In the genomic region with DNA sequence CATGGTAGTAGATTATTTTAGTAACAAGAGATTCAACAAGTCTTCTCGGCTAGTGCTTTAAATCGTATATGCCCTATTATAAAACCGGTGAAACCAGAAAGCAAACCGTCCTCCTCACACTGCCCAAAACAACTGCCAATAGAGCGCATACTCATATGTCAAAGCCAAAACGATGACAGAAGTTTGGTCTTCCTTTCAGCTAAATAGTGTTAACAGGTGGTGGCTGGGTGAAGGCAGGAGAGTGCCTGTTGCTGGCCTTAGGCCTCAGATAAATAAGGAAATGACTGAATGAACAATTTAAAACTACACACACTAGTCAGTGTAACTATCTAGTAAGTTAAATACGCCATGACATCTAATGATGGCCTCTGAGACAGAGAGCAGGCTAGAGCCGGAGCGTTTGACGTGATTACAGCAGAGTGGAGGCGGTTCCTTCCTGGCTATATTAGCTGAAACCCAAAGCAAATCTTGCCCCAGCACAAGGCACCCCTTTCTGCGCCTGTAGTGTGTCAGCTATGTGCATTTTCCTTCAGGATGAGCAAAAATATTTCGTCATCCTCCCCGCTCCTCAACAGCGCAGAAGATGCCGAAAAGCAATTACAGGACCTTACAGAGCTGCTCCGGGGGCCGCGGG, we compare ENCODE assay signal across 9 cellular contexts. TPM values are rescaled to one million over a fixed set of nuclear protein-coding genes. Genes with fewer than 3 reads are reported as not detected.
A peak's percentile ranks its signal among the peaks of the same experiment; 100 is the strongest.
DNase-seq lines count a peak whose midpoint lies in the region; ATAC-seq, FAIRE-seq and TF ChIP-seq lines count a peak whose summit lies in the region.
"Had no signal": no experiment of that assay in that cellular context is flagged by ENCODE, and none has a peak within 500 bp of the region (broad histone marks: within the 10 kb centered on the region; RNA-seq: fewer than 3 reads in every experiment).

No MANE protein-coding gene starts in this region.

- no peaks in the 10 kb centered on the region for H3K36me3 ChIP-seq in adipocyte (ENCODE audit: control insufficient read depth, insufficient read depth, low read length, severe bottlenecking)
- H3K36me3 ChIP-seq in HepG2 (replicated peaks in 1 of 2; ENCODE audit: control insufficient read depth in 1 of 2, insufficient read depth in 2 of 2, low read length in 2 of 2) = no peaks in the 10 kb centered on the region
- no peaks in the 10 kb centered on the region for H3K36me3 ChIP-seq in thoracic aorta

- H3K9me3 ChIP-seq in adipocyte (ENCODE audit: control insufficient read depth, low read length) (peaks cover 25% of the 10 kb centered on the region), HepG2 (ENCODE audit: low read length) (peaks cover 21% of the 10 kb centered on the region), thoracic aorta (peaks cover 7% of the 10 kb centered on the region)

- 62% methylated on average over 17 of the region's 19 CpGs for WGBS in HepG2 (ENCODE audit: low lambda C conversion rate)

- CTCF ChIA-PET in HepG2 (lab: Yijun Ruan, JAX; ENCODE audit: low intra/inter-chr PET ratio, low total read pairs) = no interaction called here

- H3K4me1 Mint-ChIP-seq in natural killer cell treated with Interleukin-12 subunit alpha and Interleukin-12 subunit beta and Interleukin-15 and Interleukin-18, amount 100 ng/mL, for 72 hours (ENCODE audit: low read depth in 2 of 2) = no peaks in the 10 kb centered on the region

- H4K20me1 ChIP-seq in HepG2 (ENCODE audit: insufficient read depth, low read length) = no peaks in the 10 kb centered on the region

- no peak for TF ChIP-seq RAD21 in HepG2 (CRISPR knock-in tag; IDR thresholded peaks at IDR 0.05)

- H3K9me3 Mint-ChIP-seq in natural killer cell treated with Interleukin-12 subunit alpha and Interleukin-12 subunit beta and Interleukin-15 and Interleukin-18, amount 100 ng/mL, for 72 hours = peaks cover 4% of the 10 kb centered on the region

- no peak for TF ChIP-seq EP300 in HepG2 (IDR thresholded peaks at IDR 0.05; ENCODE audit: low read depth in 2 of 2, low read length in 2 of 2)
- no peak for TF ChIP-seq EP300 in HepG2 (CRISPR knock-in tag; IDR thresholded peaks at IDR 0.05; ENCODE audit: borderline replicate concordance)

- no TSS peak for BruUV-seq in HepG2 (replicated peaks; lab: Mats Ljungman, UMichigan)

- ATAC-seq in HepG2 (no peak), thoracic aorta (ENCODE audit: insufficient number of reproducible peaks, low FRiP score, low read depth) (no peak), HG03442 (IDR thresholded peaks at IDR 0.05; ENCODE audit: unreplicated experiment) (no peak), GM19324 (IDR thresholded peaks at IDR 0.05; ENCODE audit: low FRiP score, unreplicated experiment) (no peak)
- no peak for ATAC-seq in natural killer cell treated with Interleukin-12 subunit alpha and Interleukin-12 subunit beta and Interleukin-15 and Interleukin-18, amount 100 ng/mL, for 72 hours
- ATAC-seq: HCT116 had no signal

- H3K27me3 Mint-ChIP-seq in natural killer cell treated with Interleukin-12 subunit alpha and Interleukin-12 subunit beta and Interleukin-15 and Interleukin-18, amount 100 ng/mL, for 72 hours = peaks cover 47 to 70% of the 10 kb centered on the region in 2 donors

- H3K9ac ChIP-seq in adipocyte (ENCODE audit: low read length) = no peak overlapping the region
- no peak overlapping the region for H3K9ac ChIP-seq in HepG2 (ENCODE audit: insufficient read depth, low read depth, low read length)

- no peak overlapping the region for H3K4me2 ChIP-seq in HepG2 (ENCODE audit: low read depth, low read length)

- H3K4me3 ChIP-seq in adipocyte (ENCODE audit: low read length) (peak overlapping the region; percentile 73), HepG2 (replicated peaks in 1 of 3; ENCODE audit: insufficient read depth in 1 of 3, low read depth in 2 of 3, low read length in 3 of 3) (no peak overlapping the region), thoracic aorta (peak overlapping the region; percentile 80)

- POLR2A ChIA-PET in HepG2 (lab: Yijun Ruan, JAX) = no interaction called here

- DNase-seq in NCI-H2029 (lab: John Stamatoyannopoulos, UW) (peak; percentile 18), NCI-H2029 treated with DMSO at 0.1 percent for 48 hours (lab: John Stamatoyannopoulos, UW) (no peak), adipocyte (ENCODE audit: low read depth) (no peak), HepG2 (ENCODE audit: low spot score) (no peak), thoracic aorta (ENCODE audit: low spot score) (no peak)
- no peak for DNase-seq in natural killer cell treated with Interleukin-12 subunit alpha and Interleukin-12 subunit beta and Interleukin-15 and Interleukin-18, amount 100 ng/mL, for 72 hours (ENCODE audit: low spot score)

- no peak for TF ChIP-seq POLR2A in HepG2 (IDR thresholded peaks at IDR 0.05; ENCODE audit: insufficient read depth in 1 of 2, low read depth in 2 of 2, low read length in 2 of 2)

- H3K4me3 Mint-ChIP-seq in natural killer cell treated with Interleukin-12 subunit alpha and Interleukin-12 subunit beta and Interleukin-15 and Interleukin-18, amount 100 ng/mL, for 72 hours = no peak overlapping the region

- no peak overlapping the region for H2AFZ ChIP-seq in HepG2 (ENCODE audit: low read length)

- H3K27me3 ChIP-seq in adipocyte (replicated peaks; ENCODE audit: control insufficient read depth, insufficient read depth, low read length) (peaks cover 40% of the 10 kb centered on the region), HepG2 (ENCODE audit: control insufficient read depth in 1 of 2, insufficient read depth in 2 of 2, low read length in 2 of 2) (peaks cover 3 to 26% of the 10 kb centered on the region in 2 experiments; a peak in 4 of 5 replicates), thoracic aorta (replicated peaks; ENCODE audit: insufficient read depth) (no peaks in the 10 kb centered on the region)

- no peak for FAIRE-seq in HepG2 (lab: Jason Lieb, UNC)

- H3K27ac ChIP-seq in HepG2 (ENCODE audit: extremely low read length, insufficient read depth, low read length) (no peak overlapping the region), thoracic aorta (peak overlapping the region; percentile 16 to 41)

- no peaks in the 10 kb centered on the region for H3K79me2 ChIP-seq in HepG2 (ENCODE audit: insufficient read depth, low read length)

- no peak overlapping the region for H3K27ac Mint-ChIP-seq in natural killer cell treated with Interleukin-12 subunit alpha and Interleukin-12 subunit beta and Interleukin-15 and Interleukin-18, amount 100 ng/mL, for 72 hours

- no peaks in the 10 kb centered on the region for H3K4me1 ChIP-seq in adipocyte (ENCODE audit: control insufficient read depth, insufficient read depth, low read length)
- no peaks in the 10 kb centered on the region for H3K4me1 ChIP-seq in HepG2 (ENCODE audit: insufficient read depth, low read length)
- peaks cover 0 to 13% of the 10 kb centered on the region in 2 donors for H3K4me1 ChIP-seq in thoracic aorta (ENCODE audit: control insufficient read depth in 1 of 2, low read depth in 2 of 2)

- peaks cover 20% of the 10 kb centered on the region for H3K36me3 Mint-ChIP-seq in natural killer cell treated with Interleukin-12 subunit alpha and Interleukin-12 subunit beta and Interleukin-15 and Interleukin-18, amount 100 ng/mL, for 72 hours

- in situ Hi-C loops in HepG2 (cut with HindIII; ENCODE audit: extremely low pct_ligation_motif_present, low pct_unique_long_range_greater_than_20kb) = no loop called here

- intact Hi-C loops in HepG2 (cut with micrococcal nuclease; ENCODE audit: unreplicated experiment) = no loop called here

- TF ChIP-seq CTCF in HepG2 (CRISPR knock-in tag; IDR thresholded peaks at IDR 0.05) (no peak), thoracic aorta (IDR thresholded peaks at IDR 0.05) (no peak)

TF ChIP-seq in HepG2, 621 proteins besides CTCF, POLR2A, EP300 and RAD21:
- TF ChIP-seq GPN1 (CRISPR knock-in tag; IDR thresholded peaks at IDR 0.05; ENCODE audit: borderline replicate concordance) = no peak
- peak; percentile 24; the same call in 1 of the 2 replicates for TF ChIP-seq CEBPB (IDR thresholded peaks at IDR 0.05; ENCODE audit: borderline replicate concordance, low read depth, low read length)

RNA-seq across cellular contexts. Expression of a gene that starts 1.6 kb away (rescaled TPM):
- total RNA-seq in HepG2 (2016; rRNA removed; fragmentation: Illumina TruSeq; extraction: Trizol) (not detected in 2 replicates), thoracic aorta (10 to 100 TPM in 1 of 2 donors, 1 to 10 TPM in 1; 7.0 to 17.4 TPM)
- not detected in 2 replicates for total RNA-seq in HepG2 (2016; cell fraction: cytosol; rRNA removed; fragmentation: Illumina TruSeq; extraction: Trizol; ENCODE audit: low read depth)
- not detected in 2 replicates for total RNA-seq in HepG2 (2016; cell fraction: insoluble cytoplasmic fraction; rRNA removed; fragmentation: Illumina TruSeq; extraction: Trizol)
- not detected in 2 replicates for total RNA-seq in HepG2 (2016; cell fraction: membrane; rRNA removed; fragmentation: Illumina TruSeq; extraction: Trizol)
- 0.03 TPM in 1 of 2 replicates, not detected in the other for total RNA-seq in HepG2 (2016; cell fraction: nucleus; rRNA removed; fragmentation: Illumina TruSeq; extraction: Trizol)
- polyA plus RNA-seq in HepG2 (2011; rRNA removed) = 0.01 TPM in 1 of 2 replicates, not detected in the other
- polyA plus RNA-seq in HepG2 (2011; cell fraction: cytosol; rRNA removed) = not detected in 2 replicates
- polyA plus RNA-seq in HepG2 (2011; cell fraction: nucleus; rRNA removed) = 0.02 TPM in 1 of 2 replicates, not detected in the other
- not detected in 2 replicates for polyA plus RNA-seq in HepG2 (2012)
- polyA plus RNA-seq in HepG2 (2016; cell fraction: cytosol; fragmentation: Illumina TruSeq; extraction: Trizol; ENCODE audit: low read depth) = not detected in 2 replicates
- polyA plus RNA-seq in HepG2 (2016; cell fraction: insoluble cytoplasmic fraction; fragmentation: Illumina TruSeq; extraction: Trizol; ENCODE audit: low read depth) = not detected in 2 replicates
- polyA plus RNA-seq in HepG2 (2016; cell fraction: membrane; fragmentation: Illumina TruSeq; extraction: Trizol; ENCODE audit: low read depth) = not detected in 2 replicates
- polyA plus RNA-seq in HepG2 (2016; cell fraction: nucleus; fragmentation: Illumina TruSeq; extraction: Trizol; ENCODE audit: insufficient read depth, low read depth) = not detected in 2 replicates
- polyA minus RNA-seq in HepG2 (2011; rRNA and poly(A)+ RNA removed; ENCODE audit: low replicate concordance) = 0.10 and 0.33 TPM in 2 replicates
- polyA minus RNA-seq in HepG2 (2011; cell fraction: cytosol; rRNA and poly(A)+ RNA removed) = not detected in 2 replicates
- polyA minus RNA-seq in HepG2 (2011; cell fraction: nucleus; rRNA and poly(A)+ RNA removed) = under 0.01 TPM in 1 of 2 replicates, not detected in the other
- not detected for total RNA-seq in natural killer cell treated with Interleukin-12 subunit alpha and Interleukin-12 subunit beta and Interleukin-15 and Interleukin-18, amount 100 ng/mL, for 72 hours

Comparison
In these comparisons a context has a peak if more than half of its experiments do, and no peak if none do; other contexts are left out.
1. H3K4me3 ChIP-seq: peak in adipocyte (single experiment) and thoracic aorta (single experiment); none in HepG2 (0 of 3).
2. RNA of a gene that starts 1.6 kb away (total RNA-seq): 7.0 to 17.4 TPM in thoracic aorta; not detected in natural killer cell treated with Interleukin-12 subunit alpha and Interleukin-12 subunit beta and Interleukin-15 and Interleukin-18, amount 100 ng/mL, for 72 hours and 0.03 TPM in HepG2; every median in the first group is over 4 times any median in the second.